23 cellular contexts compared by ENCODE assay signal in genomic region chrY:20814794-20815193, GRCh38. TPM values are rescaled to one million over a fixed set of nuclear protein-coding genes. Genes with fewer than 3 reads are reported as not detected.
"Had no signal": no experiment of that assay in that cellular context is flagged by ENCODE, and none has a peak within 500 bp of the region (broad histone marks: within the 10 kb centered on the region; RNA-seq: fewer than 3 reads in every experiment).

No MANE protein-coding gene starts in this region.

- H3K27ac Mint-ChIP-seq: activated naive CD4-positive, alpha-beta T cell treated with anti-CD3 and anti-CD28 coated beads, Interleukin-2, amount 50 U/mL, for 24 hours; T-helper 17 cell had no signal

- H3K9me3 Mint-ChIP-seq: activated naive CD4-positive, alpha-beta T cell treated with anti-CD3 and anti-CD28 coated beads, Interleukin-2, amount 50 U/mL, for 24 hours; activated T-cell treated with anti-CD3 and anti-CD28 coated beads, Interleukin-2, amount 50 U/mL, for 4 hours had no signal

- H3K36me3 Mint-ChIP-seq: activated naive CD4-positive, alpha-beta T cell treated with anti-CD3 and anti-CD28 coated beads, Interleukin-2, amount 50 U/mL, for 24 hours had no signal

- H3K4me3 Mint-ChIP-seq: activated naive CD4-positive, alpha-beta T cell treated with anti-CD3 and anti-CD28 coated beads, Interleukin-2, amount 50 U/mL, for 24 hours; activated T-cell treated with anti-CD3 and anti-CD28 coated beads, Interleukin-2, amount 50 U/mL, for 4 hours; T-helper 17 cell had no signal

- DNase-seq: activated CD4-positive, CD25-positive, alpha-beta regulatory T cell; activated gamma-delta T cell; activated T-cell treated with anti-CD3 and anti-CD28 coated beads, Interleukin-2, amount 50 U/mL, for 4 hours; brain microvascular endothelial cell; IMR-90; Kasumi-1; KBM-7; NCI-H1048; NCI-H146; NCI-H187 treated with DMSO at 0.1 percent for 48 hours; NCI-H2081 treated with DMSO at 0.1 percent for 48 hours; NCI-H2171; NCI-H2227 treated with DMSO at 0.1 percent for 48 hours; NCI-H526; NCI-H82; SIG-M5; T-helper 17 cell; T1000 had no signal

- H3K27me3 ChIP-seq: brain microvascular endothelial cell, cardiac muscle cell had no signal

- H3K4me3 ChIP-seq: cardiac muscle cell had no signal

- H3K27me3 Mint-ChIP-seq: activated naive CD4-positive, alpha-beta T cell treated with anti-CD3 and anti-CD28 coated beads, Interleukin-2, amount 50 U/mL, for 24 hours; T-helper 17 cell had no signal

- H3K27ac ChIP-seq: brain microvascular endothelial cell, cardiac muscle cell had no signal

- ATAC-seq: activated T-cell treated with anti-CD3 and anti-CD28 coated beads, Interleukin-2, amount 50 U/mL, for 4 hours; T-helper 17 cell had no signal

- H3K36me3 ChIP-seq: brain microvascular endothelial cell, cardiac muscle cell had no signal

RNA-seq across cellular contexts. Expression of gene RPS4Y2, which starts 58.9 kb away (rescaled TPM):
- total RNA-seq: activated T-cell treated with anti-CD3 and anti-CD28 coated beads, Interleukin-2, amount 50 U/mL, for 4 hours; cardiac muscle cell; IMR-90; NCI-H460; OCI-LY7; RPMI7951; T-helper 17 cell had no signal
